Comparison of ENCODE assay signal across 8 cellular contexts in genomic region chr3:129313983-129314756, GRCh38. TPM values are rescaled to one million over a fixed set of nuclear protein-coding genes. Genes with fewer than 3 reads are reported as not detected.
DNase-seq lines count a peak whose midpoint lies in the region; ATAC-seq and TF ChIP-seq lines count a peak whose summit lies in the region.

No MANE protein-coding gene starts in this region.

- H3K27me3 Mint-ChIP-seq in activated CD4-positive, alpha-beta T cell treated with anti-CD3 and anti-CD28 coated beads, Interleukin-2, amount 10 ng/mL, durations not matched to agents 24 days and 14 days: no peaks in the 10 kb centered on the region
- peaks cover 3% of the 10 kb centered on the region for H3K27me3 Mint-ChIP-seq in neural crest cell (ENCODE audit: low read depth)

- H3K79me2 ChIP-seq in SK-N-SH (ENCODE audit: insufficient read depth): peaks cover 30% of the 10 kb centered on the region

- no peak for TF ChIP-seq CTCF in SK-N-SH (IDR thresholded peaks at IDR 0.05)
- TF ChIP-seq CTCF in epithelial cell of proximal tubule (conservative IDR thresholded peaks at IDR 0.05; ENCODE audit: low read depth, low read length): no peak
- no peak for TF ChIP-seq CTCF in neural crest cell (conservative IDR thresholded peaks at IDR 0.05)

- no peaks in the 10 kb centered on the region for H4K20me1 ChIP-seq in SK-N-SH (ENCODE audit: insufficient read depth)

- H3K9ac ChIP-seq in SK-N-SH: peak overlapping the region; percentile 94

- H3K9me2 ChIP-seq in SK-N-SH: no peaks in the 10 kb centered on the region

- intact Hi-C loops in activated CD4-positive, alpha-beta T cell treated with anti-CD3 and anti-CD28 coated beads, Interleukin-2, amount 10 ng/mL, durations not matched to agents 24 days and 14 days (cut with micrococcal nuclease): loop anchor here (5.0 to 10.0 kb wide), 2 partner anchors 509 to 847 kb away; partner anchors contain the start of gene DNAJB8

- peaks cover 34% of the 10 kb centered on the region for H3K4me1 Mint-ChIP-seq in activated CD4-positive, alpha-beta T cell treated with anti-CD3 and anti-CD28 coated beads, Interleukin-2, amount 10 ng/mL, durations not matched to agents 24 days and 14 days
- H3K4me1 Mint-ChIP-seq in neural crest cell: peaks cover 22% of the 10 kb centered on the region

- H3K27ac Mint-ChIP-seq in activated CD4-positive, alpha-beta T cell treated with anti-CD3 and anti-CD28 coated beads, Interleukin-2, amount 10 ng/mL, durations not matched to agents 24 days and 14 days: peak overlapping the region; percentile 79
- no peak overlapping the region for H3K27ac Mint-ChIP-seq in neural crest cell (ENCODE audit: unreplicated experiment)

- H3K27ac ChIP-seq in SK-N-SH (ENCODE audit: low read depth in 2 of 2, low read length in 1 of 2): peak overlapping the region; percentile 66 to 86

- no peak for TF ChIP-seq EP300 in SK-N-SH (IDR thresholded peaks at IDR 0.05; ENCODE audit: borderline replicate concordance in 1 of 2, low read depth in 1 of 2, low read length in 1 of 2)

- H3K27me3 ChIP-seq in SK-N-SH (ENCODE audit: insufficient read depth): no peaks in the 10 kb centered on the region

- DNase-seq in activated CD4-positive, alpha-beta T cell treated with anti-CD3 and anti-CD28 coated beads, Interleukin-2, amount 10 ng/mL, durations not matched to agents 24 days and 14 days: peak; percentile 72
- DNase-seq in activated CD4-positive, alpha-beta T cell treated with anti-CD3 and anti-CD28 coated beads for 4 hours: no peak
- DNase-seq in SK-N-SH (peak; percentile 34), epithelial cell of proximal tubule (ENCODE audit: low read depth) (no peak), neural crest cell (ENCODE audit: low read depth, low spot score) (no peak)
- no peak for DNase-seq in stimulated activated CD4-positive, alpha-beta T cell treated with anti-CD3 and anti-CD28 coated beads, Interleukin-15, amount 100 ng/mL, for 24 hours

- H3F3A ChIP-seq in SK-N-SH (replicated peaks; ENCODE audit: insufficient read depth): no peaks in the 10 kb centered on the region

- 31% methylated on average over 15 of the region's 17 CpGs for WGBS in SK-N-SH (ENCODE audit: low lambda C conversion rate)

- peak overlapping the region; percentile 92 for H3K4me3 Mint-ChIP-seq in activated CD4-positive, alpha-beta T cell treated with anti-CD3 and anti-CD28 coated beads, Interleukin-2, amount 10 ng/mL, durations not matched to agents 24 days and 14 days
- H3K4me3 Mint-ChIP-seq in neural crest cell: peak overlapping the region; percentile 95

- H3K4me1 ChIP-seq in SK-N-SH (ENCODE audit: control insufficient read depth in 1 of 2, insufficient read depth in 2 of 2, low read depth in 1 of 2, low read length in 1 of 2): peaks cover 0 to 21% of the 10 kb centered on the region in 2 experiments; a peak in 2 of 4 replicates

- H2AFZ ChIP-seq in SK-N-SH (ENCODE audit: low read depth): peak overlapping the region; percentile 73; the same call in 1 of the 2 replicates

- TF ChIP-seq RAD21 in SK-N-SH (IDR thresholded peaks at IDR 0.05; ENCODE audit: low read length): no peak

- POLR2A ChIA-PET in SK-N-SH (lab: Yijun Ruan, JAX): interaction anchor here (0.6 to 4.9 kb wide), 4 partner anchors 35 to 615 kb away, joined by 3 to 25 read pairs (median 8); partner anchors contain the start of gene HMCES

- no peaks in the 10 kb centered on the region for H3K9me3 Mint-ChIP-seq in activated CD4-positive, alpha-beta T cell treated with anti-CD3 and anti-CD28 coated beads, Interleukin-2, amount 10 ng/mL, durations not matched to agents 24 days and 14 days
- H3K9me3 Mint-ChIP-seq in neural crest cell: no peaks in the 10 kb centered on the region

- CTCF ChIA-PET in SK-N-SH (lab: Yijun Ruan, JAX): interaction anchor here (0.8 to 1.4 kb wide), 4 partner anchors 34 to 69 kb away, joined by 3 to 6 read pairs (median 3); partner anchors contain the start of gene HMCES

- ATAC-seq in GM21825 (IDR thresholded peaks at IDR 0.05; ENCODE audit: unreplicated experiment): no peak
- ATAC-seq in GM18511 (IDR thresholded peaks at IDR 0.05; ENCODE audit: unreplicated experiment): no peak

- peak overlapping the region; percentile 98 for H3K4me2 ChIP-seq in SK-N-SH

- H3K9me3 ChIP-seq in SK-N-SH: no peaks in the 10 kb centered on the region

- H3K36me3 ChIP-seq in SK-N-SH (replicated peaks in 1 of 2; ENCODE audit: control insufficient read depth in 1 of 2, insufficient read depth in 2 of 2, low read length in 1 of 2): no peaks in the 10 kb centered on the region

- H3K36me3 Mint-ChIP-seq in activated CD4-positive, alpha-beta T cell treated with anti-CD3 and anti-CD28 coated beads, Interleukin-2, amount 10 ng/mL, durations not matched to agents 24 days and 14 days (ENCODE audit: low read depth): no peaks in the 10 kb centered on the region
- H3K36me3 Mint-ChIP-seq in neural crest cell (ENCODE audit: low read depth): peaks cover 8% of the 10 kb centered on the region

- H3K4me3 ChIP-seq in SK-N-SH (ENCODE audit: low read depth in 2 of 2, low read length in 1 of 2) (peak overlapping the region; percentile 89 to 93), epithelial cell of proximal tubule (ENCODE audit: low read depth, low read length) (peak overlapping the region; percentile 85)

TF ChIP-seq in SK-N-SH, 30 proteins besides CTCF, POLR2A, EP300 and RAD21 (continues in another document):
- TF ChIP-seq FOXJ3 (CRISPR knock-in tag; IDR thresholded peaks at IDR 0.05): no peak
- TF ChIP-seq TAF1 (IDR thresholded peaks at IDR 0.05; ENCODE audit: borderline replicate concordance, low read depth, low read length): no peak
- TF ChIP-seq IRF3 (IDR thresholded peaks at IDR 0.05; ENCODE audit: low read depth, low read length): no peak
- no peak for TF ChIP-seq USF1 (IDR thresholded peaks at IDR 0.05; ENCODE audit: borderline replicate concordance, low read depth)
- no peak for TF ChIP-seq MAX (IDR thresholded peaks at IDR 0.05; ENCODE audit: low read depth)
- no peak for TF ChIP-seq NRF1 (IDR thresholded peaks at IDR 0.05; ENCODE audit: low read depth, low read length)
- TF ChIP-seq EZH2phosphoT487 (IDR thresholded peaks at IDR 0.05; ENCODE audit: borderline replicate concordance, low read depth): no peak
- no peak for TF ChIP-seq FOSL2 (IDR thresholded peaks at IDR 0.05; ENCODE audit: borderline replicate concordance, low read depth)
- TF ChIP-seq MEF2A (IDR thresholded peaks at IDR 0.05; ENCODE audit: borderline replicate concordance, low read depth): no peak
- peak; percentile 20; the same call in 1 of the 2 replicates for TF ChIP-seq POLR2AphosphoS5 (IDR thresholded peaks at IDR 0.05; ENCODE audit: low read depth, low read length)
- no peak for TF ChIP-seq RCOR1 (IDR thresholded peaks at IDR 0.05; ENCODE audit: low read length)
- TF ChIP-seq TCF12 (IDR thresholded peaks at IDR 0.05): no peak
- TF ChIP-seq REST (IDR thresholded peaks at IDR 0.05; ENCODE audit: low read depth, low read length): no peak

RNA-seq across cellular contexts. Expression of gene HMCES, which starts 35.5 kb away (rescaled TPM):
- 58.3 and 62.6 TPM in 2 replicates for total RNA-seq in activated CD4-positive, alpha-beta T cell treated with anti-CD3 and anti-CD28 coated beads, Interleukin-2, amount 10 ng/mL, durations not matched to agents 24 days and 14 days
- polyA plus RNA-seq in SK-N-SH (2012; rRNA removed): 29.0 and 32.4 TPM in 2 replicates
- 33.5 and 34.7 TPM in 2 replicates for polyA plus RNA-seq in SK-N-SH (2012; cell fraction: cytosol; rRNA removed)
- 22.5 and 25.0 TPM in 2 replicates for polyA plus RNA-seq in SK-N-SH (2012; cell fraction: nucleus; rRNA removed)
- total RNA-seq in epithelial cell of proximal tubule (40.3 and 43.0 TPM in 2 replicates), neural crest cell (61.2 and 62.9 TPM in 2 replicates)

Comparison
In these comparisons a context has a peak if more than half of its experiments do, and no peak if none do; other contexts are left out.
1. DNase-seq: peak in activated CD4-positive, alpha-beta T cell treated with anti-CD3 and anti-CD28 coated beads, Interleukin-2, amount 10 ng/mL, durations not matched to agents 24 days and 14 days (single experiment) and SK-N-SH (single experiment); none in activated CD4-positive, alpha-beta T cell treated with anti-CD3 and anti-CD28 coated beads for 4 hours (0 of 2), epithelial cell of proximal tubule (single experiment), neural crest cell (single experiment) and stimulated activated CD4-positive, alpha-beta T cell treated with anti-CD3 and anti-CD28 coated beads, Interleukin-15, amount 100 ng/mL, for 24 hours (single experiment).